In genomic region chr11:62787005-62787759, GRCh38 we compare ENCODE assay signal across 8 cellular contexts. TPM values are rescaled to one million over a fixed set of nuclear protein-coding genes. Genes with fewer than 3 reads are reported as not detected.
DNase-seq lines count a peak whose midpoint lies in the region; ATAC-seq and TF ChIP-seq lines count a peak whose summit lies in the region.

TMEM179B (plus strand) TSS chr11:62787402; CDS start chr11:62787432, 30 bp downstream.

- TF ChIP-seq POLR2A in upper lobe of left lung (IDR thresholded peaks at IDR 0.05) = peak; percentile 74 to 99 (median 95)

- TF ChIP-seq CTCF in GM12872 (IDR thresholded peaks at IDR 0.05; ENCODE audit: insufficient read depth, low read depth, low read length) = peak; percentile 79
- peak in 5 of 6 experiments; percentile 24 to 77 (median 48) for TF ChIP-seq CTCF in upper lobe of left lung (IDR thresholded peaks at IDR 0.05)

- no peaks in the 10 kb centered on the region for H3K9me3 ChIP-seq in upper lobe of left lung

- H3K27ac ChIP-seq in upper lobe of left lung = peak within 1 kb of the TSS; percentile 89 to 98 (median 94)

- peak within 1 kb of the TSS; percentile 85 to 99 (median 93) for H3K4me3 ChIP-seq in upper lobe of left lung

- peak within 1 kb of the TSS; percentile 92 for H3K4me3 Mint-ChIP-seq in activated naive CD8-positive, alpha-beta T cell treated with anti-CD3 and anti-CD28 coated beads, Interleukin-2, amount 50 U/mL, for 24 hours

- peak in 1 of 4 donors; percentile 69 for TF ChIP-seq EP300 in upper lobe of left lung (IDR thresholded peaks at IDR 0.05)

- peaks cover 23% of the 10 kb centered on the region for H3K36me3 Mint-ChIP-seq in activated naive CD8-positive, alpha-beta T cell treated with anti-CD3 and anti-CD28 coated beads, Interleukin-2, amount 50 U/mL, for 24 hours (ENCODE audit: low read depth)

- no peaks in the 10 kb centered on the region for H3K27me3 Mint-ChIP-seq in activated naive CD8-positive, alpha-beta T cell treated with anti-CD3 and anti-CD28 coated beads, Interleukin-2, amount 50 U/mL, for 24 hours

- ATAC-seq in HG02678 (IDR thresholded peaks at IDR 0.05; ENCODE audit: unreplicated experiment) = peak; percentile 66
- ATAC-seq in activated naive CD8-positive, alpha-beta T cell treated with anti-CD3 and anti-CD28 coated beads, Interleukin-2, amount 50 U/mL, for 24 hours = peak; percentile 79
- ATAC-seq in upper lobe of left lung (ENCODE audit: low FRiP score in 2 of 2) = peak; percentile 92 to 95

- peak within 1 kb of the TSS; percentile 84 for H3K27ac Mint-ChIP-seq in activated naive CD8-positive, alpha-beta T cell treated with anti-CD3 and anti-CD28 coated beads, Interleukin-2, amount 50 U/mL, for 24 hours

- H3K9me3 Mint-ChIP-seq in activated naive CD8-positive, alpha-beta T cell treated with anti-CD3 and anti-CD28 coated beads, Interleukin-2, amount 50 U/mL, for 24 hours = no peaks in the 10 kb centered on the region

- intact Hi-C loops in cardiac septum (cut with DNase I) = loop anchor here (2.0 kb wide), 3 partner anchors 18 to 76 kb away; partner anchors contain the start of genes NXF1 and WDR74
- intact Hi-C loops in posterior cingulate gyrus (cut with DNase I) = loop anchor here (5.0 kb wide), 2 partner anchors 55 to 95 kb away; partner anchors contain the start of gene SLC3A2

- 0 to 3% methylated on average over 3 to 18 of the region's 88 CpGs for WGBS in upper lobe of left lung, 2 donors

- DNase-seq in NCI-H1417 (lab: John Stamatoyannopoulos, UW) = peak; percentile 96 to 99 (median 97)
- peak; percentile 92 to 95 for DNase-seq in SW 1271 (lab: John Stamatoyannopoulos, UW)
- peak; percentile 99 for DNase-seq in activated naive CD8-positive, alpha-beta T cell treated with anti-CD3 and anti-CD28 coated beads, Interleukin-2, amount 50 U/mL, for 24 hours
- DNase-seq in cardiac septum (ENCODE audit: low spot score) = peak; percentile 98
- DNase-seq in posterior cingulate gyrus = peak; percentile 97 to 100 (median 99)
- DNase-seq in upper lobe of left lung = peak; percentile 98 to 100

- H3K36me3 ChIP-seq in upper lobe of left lung = peaks cover 0 to 37% (median 11%) of the 10 kb centered on the region in 4 donors

- H3K4me1 Mint-ChIP-seq in activated naive CD8-positive, alpha-beta T cell treated with anti-CD3 and anti-CD28 coated beads, Interleukin-2, amount 50 U/mL, for 24 hours = peaks cover 47% of the 10 kb centered on the region

- H3K4me1 ChIP-seq in upper lobe of left lung = peaks cover 36 to 54% (median 40%) of the 10 kb centered on the region in 4 donors

- no peaks in the 10 kb centered on the region for H3K27me3 ChIP-seq in upper lobe of left lung

RNA-seq across cellular contexts. Expression of gene TMEM179B, which starts in this region (rescaled TPM):
- total RNA-seq in cardiac septum (12.0 TPM), upper lobe of left lung (10 to 100 TPM; 38.8 to 98.2 (median 56.2) TPM)

Comparison
In these comparisons a context has a peak if more than half of its experiments do, and no peak if none do; other contexts are left out.
1. Peak in every context shown above with its lines: DNase-seq, ATAC-seq, H3K4me3 ChIP-seq and H3K27ac ChIP-seq.